24 cellular contexts compared by ENCODE assay signal in the genomic region with DNA sequence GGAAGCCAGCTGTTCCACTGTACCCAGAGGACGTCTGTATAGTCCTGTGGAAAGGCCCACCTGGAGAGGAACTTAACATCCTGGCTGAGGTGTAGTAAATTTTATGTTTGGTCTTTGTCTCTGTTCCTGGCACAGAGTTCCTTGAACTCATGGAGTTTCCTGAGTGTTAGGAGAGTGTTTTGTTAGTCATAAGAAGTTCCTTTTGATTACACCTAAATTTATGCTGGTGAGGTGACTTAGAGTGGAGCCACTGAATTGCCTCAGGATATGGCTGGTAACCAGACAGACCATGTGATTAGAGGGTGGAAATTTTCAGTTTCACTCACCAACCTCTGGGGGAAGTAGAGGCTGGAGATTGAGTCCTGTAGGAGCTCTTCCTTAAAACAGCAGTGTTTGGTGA. TPM values are rescaled to one million over a fixed set of nuclear protein-coding genes. Genes with fewer than 3 reads are reported as not detected.
DNase-seq lines count a peak whose midpoint lies in the region; ATAC-seq, FAIRE-seq and TF ChIP-seq lines count a peak whose summit lies in the region.
"Had no signal": no experiment of that assay in that cellular context is flagged by ENCODE, and none has a peak within 500 bp of the region (broad histone marks: within the 10 kb centered on the region; RNA-seq: fewer than 3 reads in every experiment).

No MANE protein-coding gene starts in this region.

- H3K14ac ChIP-seq in mesenchymal stem cell (ENCODE audit: low read length in 2 of 2) = no peak overlapping the region

- in situ Hi-C loops in GM23248 (cut with MboI) = no loop called here

- no peak overlapping the region for H2BK12ac ChIP-seq in mesenchymal stem cell (ENCODE audit: low read length in 2 of 2)

- FAIRE-seq in bronchial epithelial cell (lab: Jason Lieb, UNC) (no peak), RCC 7860 (lab: Jason Lieb, UNC) (no peak)
- FAIRE-seq: K562 had no signal

- no peaks in the 10 kb centered on the region for H3F3A ChIP-seq in GM23248 (ENCODE audit: insufficient read depth)

- peaks cover 100% of the 10 kb centered on the region for H3K79me2 ChIP-seq in GM23248 (ENCODE audit: insufficient read depth)

- H3K27me3 ChIP-seq in GM23248 (replicated peaks; ENCODE audit: insufficient read depth) (no peaks in the 10 kb centered on the region), bronchial epithelial cell (ENCODE audit: control insufficient read depth, insufficient read depth, low read length) (no peaks in the 10 kb centered on the region), lung (ENCODE audit: control insufficient read depth, insufficient read depth) (no peaks in the 10 kb centered on the region), mesenchymal stem cell (ENCODE audit: control insufficient read depth in 1 of 2, insufficient read depth in 1 of 2, low read length in 2 of 2) (no peaks in the 10 kb centered on the region)
- H3K27me3 ChIP-seq: hepatocyte, spleen, stomach, transverse colon had no signal

- no peaks in the 10 kb centered on the region for H3K9me2 ChIP-seq in GM23248 (ENCODE audit: insufficient read depth)
- H3K9me2 ChIP-seq: SK-N-SH had no signal

- H3K4me1 ChIP-seq in GM23248 (ENCODE audit: insufficient read depth) (peaks cover 15% of the 10 kb centered on the region; the same call in 1 of the 2 replicates), lung (ENCODE audit: control insufficient read depth in 2 of 2, insufficient read depth in 2 of 2, low read length in 2 of 2) (peaks cover 2 to 18% of the 10 kb centered on the region in 2 donors), mesenchymal stem cell (ENCODE audit: control insufficient read depth, insufficient read depth, low read depth, low read length) (peaks cover 1% of the 10 kb centered on the region)
- H3K4me1 ChIP-seq: lower lobe of right lung, spleen had no signal

- no peak for TF ChIP-seq CTCF in bronchial epithelial cell (IDR thresholded peaks at IDR 0.05; ENCODE audit: insufficient read depth, low read length, severe bottlenecking)
- no peak for TF ChIP-seq CTCF in lung (IDR thresholded peaks at IDR 0.05; ENCODE audit: control extremely low read depth, extremely low read depth)

- H2BK15ac ChIP-seq in mesenchymal stem cell (ENCODE audit: low read depth, poor library complexity, severe bottlenecking) = no peak overlapping the region

- WGBS in GM23248 (ENCODE audit: low coverage in 1 of 2, low lambda C conversion rate in 2 of 2, missing lambda C conversion rate in 2 of 2), 2 experiments = 95 to 100% methylated on average over 1 of the region's 1 CpG
- WGBS in lung, 2 donors = 36 to 57% methylated on average over 1 of the region's 1 CpG
- WGBS in mesenchymal stem cell = 76% methylated on average over 1 of the region's 1 CpG

- H2BK5ac ChIP-seq in mesenchymal stem cell (ENCODE audit: low read depth, low read length, poor library complexity, severe bottlenecking) = no peak overlapping the region

- no peak overlapping the region for H3K23ac ChIP-seq in mesenchymal stem cell (ENCODE audit: low read length in 2 of 2)

- H3K4me3 ChIP-seq in GM23248 = no peak overlapping the region
- H3K4me3 ChIP-seq in bronchial epithelial cell (ENCODE audit: low read depth, low read length) = no peak overlapping the region
- H3K4me3 ChIP-seq in lung = no peak overlapping the region
- no peak overlapping the region for H3K4me3 ChIP-seq in mesenchymal stem cell (ENCODE audit: insufficient read depth in 1 of 2, low read depth in 1 of 2, low read length in 2 of 2)
- H3K4me3 ChIP-seq: coronary artery, hepatocyte, K562, lower lobe of right lung, spleen, stomach, transverse colon had no signal

- no peak overlapping the region for H2AFZ ChIP-seq in GM23248
- no peak overlapping the region for H2AFZ ChIP-seq in mesenchymal stem cell (ENCODE audit: low read depth, low read length)
- H2AFZ ChIP-seq: hepatocyte had no signal

- no peak overlapping the region for H2BK120ac ChIP-seq in mesenchymal stem cell (ENCODE audit: low read depth, low read length)

- H3K9me3 ChIP-seq in GM23248 (ENCODE audit: low read depth) = no peaks in the 10 kb centered on the region
- H3K9me3 ChIP-seq in lung (ENCODE audit: control insufficient read depth in 2 of 2, insufficient read depth in 1 of 2, low read length in 1 of 2) = no peaks in the 10 kb centered on the region
- no peaks in the 10 kb centered on the region for H3K9me3 ChIP-seq in mesenchymal stem cell (ENCODE audit: control insufficient read depth, low read length)
- H3K9me3 ChIP-seq: lower lobe of right lung, SK-N-SH, spleen, stomach, transverse colon had no signal

- no peak overlapping the region for H2AK5ac ChIP-seq in mesenchymal stem cell (ENCODE audit: low read length, severe bottlenecking)

- no peak overlapping the region for H3K4ac ChIP-seq in mesenchymal stem cell (ENCODE audit: low read depth in 1 of 2, low read length in 2 of 2)

- H4K8ac ChIP-seq in mesenchymal stem cell (ENCODE audit: low read length) = no peak overlapping the region

- DNase-seq in GM23248 (peak; percentile 17), NCI-H69 (lab: John Stamatoyannopoulos, UW) (peak; percentile 29), bronchial epithelial cell (ENCODE audit: low read depth) (peak; percentile 73), lung (ENCODE audit: low spot score) (no peak), RCC 7860 (ENCODE audit: low spot score) (no peak), mesenchymal stem cell (no peak)
- DNase-seq in activated CD4-positive, CD25-positive, alpha-beta regulatory T cell (lab: John Stamatoyannopoulos, UW) = no peak
- DNase-seq: activated B cell treated with CpG ODN at 0.5 μM for 24 hours; activated CD4-positive, alpha-beta memory T cell treated with anti-CD3 and anti-CD28 coated beads, Interleukin-2, amount 10 ng/mL, durations not matched to agents 7 days and 5 days; activated gamma-delta T cell; CD8-positive, alpha-beta T cell; DMS53; immature natural killer cell; lower lobe of right lung; NCI-H187; NCI-H2227 treated with DMSO at 0.1 percent for 48 hours; SK-N-SH; spleen; stomach; transverse colon had no signal

- no peak overlapping the region for H3K18ac ChIP-seq in mesenchymal stem cell (ENCODE audit: low read depth in 1 of 2, low read length in 2 of 2)

- H3K9ac ChIP-seq in GM23248 (no peak overlapping the region), mesenchymal stem cell (ENCODE audit: low read length) (no peak overlapping the region)
- H3K9ac ChIP-seq: SK-N-SH had no signal

- peaks cover 8% of the 10 kb centered on the region for H3K79me1 ChIP-seq in mesenchymal stem cell (replicated peaks; ENCODE audit: low read length, poor library complexity, severe bottlenecking)

- H3K27ac ChIP-seq in GM23248 = no peak overlapping the region
- no peak overlapping the region for H3K27ac ChIP-seq in lung (ENCODE audit: low read depth in 1 of 2, low read length in 1 of 2)
- H3K27ac ChIP-seq in mesenchymal stem cell (ENCODE audit: low read length, poor library complexity, severe bottlenecking) = no peak overlapping the region
- H3K27ac ChIP-seq: coronary artery, hepatocyte, lower lobe of right lung, spleen, stomach, transverse colon had no signal

- H3K4me2 ChIP-seq in GM23248 (ENCODE audit: unreplicated experiment) (no peak overlapping the region), mesenchymal stem cell (ENCODE audit: low read length, poor library complexity, severe bottlenecking) (no peak overlapping the region)
- H3K4me2 ChIP-seq: hepatocyte, SK-N-SH had no signal

- no peaks in the 10 kb centered on the region for H4K20me1 ChIP-seq in GM23248 (ENCODE audit: insufficient read depth)

- ATAC-seq in lung (ENCODE audit: insufficient read depth, low FRiP score) (peak; percentile 34), GM21367 (IDR thresholded peaks at IDR 0.05; ENCODE audit: unreplicated experiment) (no peak)
- ATAC-seq: CD8-positive, alpha-beta T cell; K562 had no signal

- no peak overlapping the region for H4K91ac ChIP-seq in mesenchymal stem cell (ENCODE audit: low read length)

- no peaks in the 10 kb centered on the region for H3K36me3 ChIP-seq in GM23248 (ENCODE audit: low read depth)
- no peaks in the 10 kb centered on the region for H3K36me3 ChIP-seq in bronchial epithelial cell (ENCODE audit: control insufficient read depth, insufficient read depth, low read length)
- no peaks in the 10 kb centered on the region for H3K36me3 ChIP-seq in lung (ENCODE audit: control insufficient read depth in 2 of 2, insufficient read depth in 2 of 2, low read length in 2 of 2)
- H3K36me3 ChIP-seq in mesenchymal stem cell (ENCODE audit: control insufficient read depth in 1 of 2, insufficient read depth in 2 of 2, low read depth in 1 of 2, low read length in 2 of 2) = peaks cover 0 to 7% of the 10 kb centered on the region in 2 experiments
- H3K36me3 ChIP-seq: lower lobe of right lung, spleen, stomach, transverse colon had no signal

RNA-seq across cellular contexts. Expression of a gene that starts 57.9 kb away (rescaled TPM):
- total RNA-seq in GM23248 (2014; rRNA removed; shearing (Covaris generic)) = 21.5 and 23.1 TPM in 2 replicates
- 9.5 and 10.1 TPM in 2 replicates for polyA plus RNA-seq in GM23248 (2016; fragmentation: Nextera tagmentation; extraction: Ambion mirVana)
- total RNA-seq in bronchial epithelial cell = 9.7 and 12.4 TPM in 2 replicates
- total RNA-seq in lung = 10 to 100 TPM; 26.3 to 34.8 TPM
- polyA plus RNA-seq in lung = 1 to 10 TPM; 4.9 to 5.2 TPM
- 8.5 TPM for polyA plus RNA-seq in mesenchymal stem cell (2013, experiment 1 of 2)
- polyA plus RNA-seq in mesenchymal stem cell (2013, experiment 2 of 2) = 7.6 TPM
- total RNA-seq: activated CD4-positive, alpha-beta memory T cell treated with anti-CD3 and anti-CD28 coated beads, Interleukin-2, amount 10 ng/mL, durations not matched to agents 7 days and 5 days; CD8-positive, alpha-beta T cell had no signal
- polyA plus RNA-seq: immature natural killer cell had no signal

Comparison
In these comparisons a context has a peak if more than half of its experiments do, and no peak if none do; other contexts are left out.
1. DNase-seq: peak in GM23248 (single experiment), NCI-H69 (single experiment) and bronchial epithelial cell (single experiment); none in lung (single experiment), activated CD4-positive, CD25-positive, alpha-beta regulatory T cell (0 of 4), RCC 7860 (single experiment) and mesenchymal stem cell (single experiment).